20 cellular contexts compared by ENCODE assay signal in genomic region chr1:189405419-189405818, GRCh38.
"Had no signal": no experiment of that assay in that cellular context is flagged by ENCODE, and none has a peak within 500 bp of the region (broad histone marks: within the 10 kb centered on the region; RNA-seq: fewer than 3 reads in every experiment).

No MANE protein-coding gene starts in this region.

- H3K4me1 Mint-ChIP-seq: activated CD4-positive, alpha-beta T cell treated with anti-CD3 and anti-CD28 coated beads for 36 hours; stimulated activated naive B cell treated with anti-CD40 and anti-IgM and Interleukin-4, amounts not matched to agents 10 μg/mL and 1 μg/mL and 100 μg/mL, for 72 hours had no signal

- H3K36me3 ChIP-seq: cardiac muscle cell, thoracic aorta, upper lobe of left lung had no signal

- H3K4me2 ChIP-seq: hepatocyte had no signal

- H3K36me3 Mint-ChIP-seq: activated naive CD8-positive, alpha-beta T cell; stimulated activated naive B cell treated with anti-CD40 and anti-IgM and Interleukin-4, amounts not matched to agents 10 μg/mL and 1 μg/mL and 100 μg/mL, for 72 hours had no signal

- H3K4me3 ChIP-seq: cardiac muscle cell, hepatocyte, lung, thoracic aorta, upper lobe of left lung had no signal

- H3K4me3 Mint-ChIP-seq: activated CD4-positive, alpha-beta T cell treated with anti-CD3 and anti-CD28 coated beads for 36 hours; activated naive CD8-positive, alpha-beta T cell; activated T-helper 1 cell treated with anti-CD3 and anti-CD28 coated beads, Interleukin-12 subunit alpha, Interleukin-12 subunit beta, Interleukin-2, Interleukin-4 antibody, amounts not matched to agents 30 ng/mL and 10 ng/mL and 1 ng/mL, durations not matched to agents 14 hours and 24 hours and 36 hours; effector memory CD8-positive, alpha-beta T cell; nephron progenitor cell; stimulated activated naive B cell treated with anti-CD40 and anti-IgM and Interleukin-4, amounts not matched to agents 10 μg/mL and 1 μg/mL and 100 μg/mL, for 72 hours had no signal

- H3K27ac Mint-ChIP-seq: activated CD4-positive, alpha-beta T cell treated with anti-CD3 and anti-CD28 coated beads for 36 hours; activated naive CD8-positive, alpha-beta T cell; activated T-helper 1 cell treated with anti-CD3 and anti-CD28 coated beads, Interleukin-12 subunit alpha, Interleukin-12 subunit beta, Interleukin-2, Interleukin-4 antibody, amounts not matched to agents 30 ng/mL and 10 ng/mL and 1 ng/mL, durations not matched to agents 14 hours and 24 hours and 36 hours; effector memory CD8-positive, alpha-beta T cell; stimulated activated naive B cell treated with anti-CD40 and anti-IgM and Interleukin-4, amounts not matched to agents 10 μg/mL and 1 μg/mL and 100 μg/mL, for 72 hours had no signal

- ATAC-seq: activated CD4-positive, alpha-beta T cell treated with anti-CD3 and anti-CD28 coated beads for 36 hours; effector memory CD8-positive, alpha-beta T cell; foreskin keratinocyte; stimulated activated naive B cell treated with anti-CD40 and anti-IgM and Interleukin-4, amounts not matched to agents 10 μg/mL and 1 μg/mL and 100 μg/mL, for 72 hours had no signal

- H3K27ac ChIP-seq: cardiac muscle cell, epithelial cell of prostate, foreskin keratinocyte, hepatocyte, thoracic aorta, upper lobe of left lung had no signal

- H3K79me2 ChIP-seq: hepatocyte had no signal

- DNase-seq: activated CD4-positive, alpha-beta T cell treated with anti-CD3 and anti-CD28 coated beads for 36 hours; activated CD4-positive, alpha-beta T cell treated with anti-CD3 and anti-CD28 coated beads, Interleukin-2, amount 50 U/mL, for 48 hours; activated T-cell treated with anti-CD3 and anti-CD28 coated beads for 4 hours; amniotic stem cell; dermis blood vessel endothelial cell; effector memory CD8-positive, alpha-beta T cell; foreskin keratinocyte; islet precursor cell; midbrain; nephron progenitor cell; retina; stimulated activated naive B cell treated with anti-CD40 and anti-IgM and Interleukin-4, amounts not matched to agents 10 μg/mL and 1 μg/mL and 100 μg/mL, for 72 hours; upper lobe of left lung had no signal

- H3K27me3 ChIP-seq: cardiac muscle cell, foreskin keratinocyte, hepatocyte, upper lobe of left lung had no signal

- H3K9me3 ChIP-seq: thoracic aorta, upper lobe of left lung had no signal

- H3K27me3 Mint-ChIP-seq: activated CD4-positive, alpha-beta T cell treated with anti-CD3 and anti-CD28 coated beads for 36 hours; activated naive CD8-positive, alpha-beta T cell; effector memory CD8-positive, alpha-beta T cell; stimulated activated naive B cell treated with anti-CD40 and anti-IgM and Interleukin-4, amounts not matched to agents 10 μg/mL and 1 μg/mL and 100 μg/mL, for 72 hours had no signal

- H3K4me1 ChIP-seq: foreskin keratinocyte, upper lobe of left lung had no signal
